ENCODE assay signal across 22 cellular contexts in the genomic region with DNA sequence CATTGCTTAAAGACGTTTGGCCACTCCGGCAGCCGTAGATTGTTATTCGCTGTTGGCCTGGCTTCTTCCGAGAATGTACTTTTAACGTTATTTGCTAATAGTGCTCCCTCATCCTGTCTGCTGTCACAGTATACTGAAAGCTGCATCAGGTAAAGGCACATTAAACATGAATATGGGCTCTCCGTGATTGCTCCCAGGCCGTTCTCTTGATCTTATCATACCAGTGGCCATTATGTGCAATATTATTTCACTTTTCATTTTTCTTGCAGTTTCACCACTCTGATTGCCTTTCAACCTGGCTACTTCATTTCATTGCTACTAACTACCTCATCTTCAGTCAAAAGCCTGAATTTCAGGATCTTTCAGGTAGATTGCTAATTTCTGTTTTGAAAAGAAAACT.
"Had no signal": no experiment of that assay in that cellular context is flagged by ENCODE, and none has a peak within 500 bp of the region (broad histone marks: within the 10 kb centered on the region; RNA-seq: fewer than 3 reads in every experiment).

No MANE protein-coding gene starts in this region.

- H3K9me3 ChIP-seq: colonic mucosa, esophagus muscularis mucosa, gastroesophageal sphincter, heart left ventricle, lower lobe of right lung, ovary, right lobe of liver, thoracic aorta, tibial nerve, upper lobe of right lung, uterus had no signal

- ATAC-seq: foreskin keratinocyte; gastroesophageal sphincter; heart left ventricle; left ventricle myocardium superior; lower lobe of right lung; naive thymus-derived CD8-positive, alpha-beta T cell; right lobe of liver; stimulated activated naive B cell treated with anti-CD40 and anti-IgM and Interleukin-4, amounts not matched to agents 10 μg/mL and 1 μg/mL and 100 μg/mL, for 72 hours; upper lobe of right lung had no signal

- H3K4me2 ChIP-seq: hepatocyte had no signal

- H3K27me3 ChIP-seq: colonic mucosa, esophagus muscularis mucosa, foreskin keratinocyte, gastroesophageal sphincter, heart left ventricle, hepatocyte, ovary, right lobe of liver, tibial nerve, upper lobe of right lung, uterus had no signal

- H2AFZ ChIP-seq: hepatocyte had no signal

- DNase-seq: colonic mucosa; effector CD8-positive, alpha-beta T cell; foreskin keratinocyte; heart left ventricle; left ventricle myocardium superior; lower lobe of right lung; naive thymus-derived CD8-positive, alpha-beta T cell; nephron progenitor cell; occipital lobe; ovary; right lobe of liver; small intestine; stimulated activated CD4-positive, alpha-beta T cell treated with anti-CD3 and anti-CD28 coated beads, Interleukin-15, amount 100 ng/mL, for 24 hours; stimulated activated CD4-positive, alpha-beta T cell treated with anti-CD3 and anti-CD28 coated beads, Interleukin-2, amount 100 ng/mL, for 48 hours; stimulated activated naive B cell treated with anti-CD40 and anti-IgM and Interleukin-4, amounts not matched to agents 10 μg/mL and 1 μg/mL and 100 μg/mL, for 72 hours; upper lobe of right lung; uterus had no signal

- H3K79me2 ChIP-seq: hepatocyte had no signal

- H3K36me3 ChIP-seq: colonic mucosa, ovary, thoracic aorta, uterus had no signal

- H3K4me1 ChIP-seq: colonic mucosa, foreskin keratinocyte, gastroesophageal sphincter, tibial nerve, upper lobe of right lung, uterus had no signal

- H3K4me3 ChIP-seq: colonic mucosa, esophagus muscularis mucosa, gastroesophageal sphincter, heart left ventricle, hepatocyte, lower lobe of right lung, ovary, right lobe of liver, thoracic aorta, tibial nerve, upper lobe of right lung, uterus had no signal

- H3K27ac ChIP-seq: colonic mucosa, esophagus muscularis mucosa, foreskin keratinocyte, gastroesophageal sphincter, heart left ventricle, hepatocyte, lower lobe of right lung, ovary, right lobe of liver, thoracic aorta, tibial nerve, upper lobe of right lung, uterus had no signal
